10 cellular contexts compared by ENCODE assay signal in the genomic region with DNA sequence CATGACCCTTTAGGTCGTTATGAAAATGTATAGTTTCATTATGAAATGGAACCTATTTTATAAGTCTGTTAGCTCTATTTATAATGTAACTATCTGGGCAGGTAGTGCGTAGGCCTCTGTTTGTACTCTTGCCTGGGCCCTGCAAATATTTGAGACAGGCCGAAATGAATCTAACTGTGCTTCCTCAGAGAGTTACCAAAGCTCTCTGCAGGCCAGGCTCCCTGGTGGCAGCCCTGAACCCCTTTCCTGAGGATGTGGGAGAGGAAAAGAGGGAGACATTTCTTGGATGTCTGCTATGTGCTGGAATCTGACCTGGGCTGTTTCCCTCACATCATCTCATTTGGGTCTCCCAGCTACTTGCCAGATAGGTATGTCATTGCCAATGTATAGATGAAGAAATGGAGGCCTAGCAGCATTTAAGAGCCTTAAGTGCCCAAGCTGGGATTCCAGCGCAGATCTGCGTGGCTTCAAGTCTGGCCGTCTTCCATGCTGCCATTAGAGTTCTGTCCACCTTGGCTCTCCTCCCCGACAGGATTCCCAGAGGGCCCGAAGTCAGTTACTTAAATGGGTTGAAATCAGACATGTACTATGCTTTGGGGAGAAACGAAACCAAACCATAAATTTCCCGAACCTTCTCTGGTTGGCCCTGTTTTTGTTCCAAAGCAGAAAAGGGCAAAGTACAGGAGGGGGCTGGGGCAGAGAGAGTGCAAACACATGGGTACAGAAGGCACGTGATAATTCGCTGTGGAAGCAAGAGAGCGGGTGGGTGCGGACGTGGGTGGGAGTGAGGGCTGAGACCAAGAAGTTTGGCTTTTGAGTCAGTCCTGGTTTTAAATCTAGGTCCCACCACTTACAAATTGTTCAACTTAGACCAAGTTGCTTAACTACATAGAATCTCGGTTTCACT. TPM values are rescaled to one million over a fixed set of nuclear protein-coding genes. Genes with fewer than 3 reads are reported as not detected.
DNase-seq lines count a peak whose midpoint lies in the region; ATAC-seq and TF ChIP-seq lines count a peak whose summit lies in the region.
"Had no signal": no experiment of that assay in that cellular context is flagged by ENCODE, and none has a peak within 500 bp of the region (broad histone marks: within the 10 kb centered on the region; RNA-seq: fewer than 3 reads in every experiment).

No MANE protein-coding gene starts in this region.

- H3F3A ChIP-seq in GM23338 (replicated peaks; ENCODE audit: low read depth): no peaks in the 10 kb centered on the region

- no peak overlapping the region for H3K4me3 Mint-ChIP-seq in GM23338

- no peaks in the 10 kb centered on the region for H3K9me2 ChIP-seq in GM23338 (ENCODE audit: insufficient read depth)

- H2AFZ ChIP-seq in GM23338: peak overlapping the region; percentile 66; the same call in 1 of the 2 replicates

- H3K27me3 Mint-ChIP-seq in GM23338 (ENCODE audit: insufficient read depth, low read depth, poor library complexity): peaks cover 3% of the 10 kb centered on the region

- H3K27ac ChIP-seq in GM23338 (ENCODE audit: low read depth) (no peak overlapping the region), mucosa of rectum (ENCODE audit: low read depth in 2 of 2, low read length in 2 of 2) (peak overlapping the region; percentile 20 to 29)

- H3K36me3 Mint-ChIP-seq in GM23338 (ENCODE audit: low read depth): no peaks in the 10 kb centered on the region

- no peaks in the 10 kb centered on the region for H3K79me2 ChIP-seq in GM23338 (replicated peaks; ENCODE audit: insufficient read depth)

- peak overlapping the region in 1 of 2 donors; percentile 15 for H3K9ac ChIP-seq in mucosa of rectum (ENCODE audit: low read depth in 1 of 2, low read length in 2 of 2)

- H4K20me1 ChIP-seq in GM23338 (replicated peaks; ENCODE audit: insufficient read depth): no peaks in the 10 kb centered on the region

- H3K4me2 ChIP-seq in GM23338: no peak overlapping the region

- peaks cover 5% of the 10 kb centered on the region; the same call in 2 of the 3 replicates for H3K4me1 Mint-ChIP-seq in GM23338

- H3K9me3 ChIP-seq in mucosa of rectum (ENCODE audit: control insufficient read depth in 2 of 2, low read length in 2 of 2): no peaks in the 10 kb centered on the region

- H3K36me3 ChIP-seq in GM23338 (ENCODE audit: insufficient read depth) (no peaks in the 10 kb centered on the region), mucosa of rectum (ENCODE audit: control insufficient read depth in 2 of 2, insufficient read depth in 2 of 2, low read length in 2 of 2) (no peaks in the 10 kb centered on the region)

- no peak for TF ChIP-seq CTCF in GM23338 (conservative IDR thresholded peaks at IDR 0.05; ENCODE audit: low read depth in 2 of 2)

- H3K4me3 ChIP-seq in GM23338 (no peak overlapping the region), mucosa of rectum (ENCODE audit: low read length in 2 of 2) (no peak overlapping the region)

- H3K9me3 Mint-ChIP-seq in GM23338: no peaks in the 10 kb centered on the region

- no peak for ATAC-seq in GM23338
- ATAC-seq in GM18867 (IDR thresholded peaks at IDR 0.05; ENCODE audit: unreplicated experiment): no peak
- ATAC-seq in HG02623 (IDR thresholded peaks at IDR 0.05; ENCODE audit: unreplicated experiment): no peak
- ATAC-seq: HCT116, SK-N-SH treated with all-trans-retinoic acid at 6 μM for 48 hours had no signal

- DNase-seq in GM23338 (ENCODE audit: low spot score) (no peak), NCI-H1930 (lab: John Stamatoyannopoulos, UW) (no peak), COR-L47 (lab: John Stamatoyannopoulos, UW) (no peak)
- peak; percentile 61 for DNase-seq in activated T-cell treated with anti-CD3 and anti-CD28 coated beads, Interleukin-2, amount 50 U/mL, for 1 hour
- peak; percentile 90 for DNase-seq in stimulated activated naive CD4-positive, alpha-beta T cell treated with Interleukin-2 at 50 U/mL for 16 hours (lab: John Stamatoyannopoulos, UW)

- H3K4me1 ChIP-seq in GM23338 (ENCODE audit: insufficient read depth) (peaks cover 4% of the 10 kb centered on the region; the same call in 1 of the 2 replicates), mucosa of rectum (ENCODE audit: control insufficient read depth in 2 of 2, insufficient read depth in 2 of 2, low read length in 2 of 2) (peaks cover 3 to 7% of the 10 kb centered on the region in 2 donors)

- no peak overlapping the region for H3K27ac Mint-ChIP-seq in GM23338

- H3K27me3 ChIP-seq in GM23338 (ENCODE audit: insufficient read depth) (no peaks in the 10 kb centered on the region), mucosa of rectum (ENCODE audit: control insufficient read depth in 2 of 2, insufficient read depth in 2 of 2, low read length in 2 of 2) (no peaks in the 10 kb centered on the region)

TF ChIP-seq in GM23338, 12 proteins besides CTCF, POLR2A, EP300 and RAD21 (continues in another document):
- TF ChIP-seq NANOG (IDR thresholded peaks at IDR 0.05; ENCODE audit: borderline replicate concordance): no peak
- TF ChIP-seq STAT1 (IDR thresholded peaks at IDR 0.05; ENCODE audit: unreplicated experiment): no peak
- TF ChIP-seq, protein P1, sequence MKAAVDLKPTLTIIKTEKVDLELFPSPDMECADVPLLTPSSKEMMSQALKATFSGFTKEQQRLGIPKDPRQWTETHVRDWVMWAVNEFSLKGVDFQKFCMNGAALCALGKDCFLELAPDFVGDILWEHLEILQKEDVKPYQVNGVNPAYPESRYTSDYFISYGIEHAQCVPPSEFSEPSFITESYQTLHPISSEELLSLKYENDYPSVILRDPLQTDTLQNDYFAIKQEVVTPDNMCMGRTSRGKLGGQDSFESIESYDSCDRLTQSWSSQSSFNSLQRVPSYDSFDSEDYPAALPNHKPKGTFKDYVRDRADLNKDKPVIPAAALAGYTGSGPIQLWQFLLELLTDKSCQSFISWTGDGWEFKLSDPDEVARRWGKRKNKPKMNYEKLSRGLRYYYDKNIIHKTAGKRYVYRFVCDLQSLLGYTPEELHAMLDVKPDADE (IDR thresholded peaks at IDR 0.05): no peak
- no peak for TF ChIP-seq ZNF114 (CRISPR knock-in tag; IDR thresholded peaks at IDR 0.05)
- TF ChIP-seq, protein P2, sequence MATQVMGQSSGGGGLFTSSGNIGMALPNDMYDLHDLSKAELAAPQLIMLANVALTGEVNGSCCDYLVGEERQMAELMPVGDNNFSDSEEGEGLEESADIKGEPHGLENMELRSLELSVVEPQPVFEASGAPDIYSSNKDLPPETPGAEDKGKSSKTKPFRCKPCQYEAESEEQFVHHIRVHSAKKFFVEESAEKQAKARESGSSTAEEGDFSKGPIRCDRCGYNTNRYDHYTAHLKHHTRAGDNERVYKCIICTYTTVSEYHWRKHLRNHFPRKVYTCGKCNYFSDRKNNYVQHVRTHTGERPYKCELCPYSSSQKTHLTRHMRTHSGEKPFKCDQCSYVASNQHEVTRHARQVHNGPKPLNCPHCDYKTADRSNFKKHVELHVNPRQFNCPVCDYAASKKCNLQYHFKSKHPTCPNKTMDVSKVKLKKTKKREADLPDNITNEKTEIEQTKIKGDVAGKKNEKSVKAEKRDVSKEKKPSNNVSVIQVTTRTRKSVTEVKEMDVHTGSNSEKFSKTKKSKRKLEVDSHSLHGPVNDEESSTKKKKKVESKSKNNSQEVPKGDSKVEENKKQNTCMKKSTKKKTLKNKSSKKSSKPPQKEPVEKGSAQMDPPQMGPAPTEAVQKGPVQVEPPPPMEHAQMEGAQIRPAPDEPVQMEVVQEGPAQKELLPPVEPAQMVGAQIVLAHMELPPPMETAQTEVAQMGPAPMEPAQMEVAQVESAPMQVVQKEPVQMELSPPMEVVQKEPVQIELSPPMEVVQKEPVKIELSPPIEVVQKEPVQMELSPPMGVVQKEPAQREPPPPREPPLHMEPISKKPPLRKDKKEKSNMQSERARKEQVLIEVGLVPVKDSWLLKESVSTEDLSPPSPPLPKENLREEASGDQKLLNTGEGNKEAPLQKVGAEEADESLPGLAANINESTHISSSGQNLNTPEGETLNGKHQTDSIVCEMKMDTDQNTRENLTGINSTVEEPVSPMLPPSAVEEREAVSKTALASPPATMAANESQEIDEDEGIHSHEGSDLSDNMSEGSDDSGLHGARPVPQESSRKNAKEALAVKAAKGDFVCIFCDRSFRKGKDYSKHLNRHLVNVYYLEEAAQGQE (IDR thresholded peaks at IDR 0.05; ENCODE audit: unreplicated experiment): no peak
- no peak for TF ChIP-seq POLR2AphosphoS5 (IDR thresholded peaks at IDR 0.05; ENCODE audit: low read depth)
- no peak for TF ChIP-seq EZH2 (IDR thresholded peaks at IDR 0.05; ENCODE audit: low read depth, unreplicated experiment)
- no peak for TF ChIP-seq EZH2phosphoT487 (IDR thresholded peaks at IDR 0.05; ENCODE audit: unreplicated experiment)

RNA-seq across cellular contexts. Expression of gene CCR7, which starts 33.0 kb away (rescaled TPM):
- 0.59 TPM in 1 of 2 replicates, not detected in the other for total RNA-seq in GM23338 (2014; rRNA removed; shearing (Covaris generic))
- polyA plus RNA-seq in GM23338 (2016; fragmentation: Nextera tagmentation; extraction: Ambion mirVana): 0.37 and 0.75 TPM in 2 replicates

RNA-seq across cellular contexts. Expression of gene SMARCE1, which starts 49.3 kb away (rescaled TPM):
- total RNA-seq in GM23338 (2014; rRNA removed; shearing (Covaris generic)): 77.6 and 101 TPM in 2 replicates
- 230 and 258 TPM in 2 replicates for polyA plus RNA-seq in GM23338 (2016; fragmentation: Nextera tagmentation; extraction: Ambion mirVana)

Comparison
In these comparisons a context has a peak if more than half of its experiments do, and no peak if none do; other contexts are left out.
1. DNase-seq: peak in activated T-cell treated with anti-CD3 and anti-CD28 coated beads, Interleukin-2, amount 50 U/mL, for 1 hour (single experiment) and stimulated activated naive CD4-positive, alpha-beta T cell treated with Interleukin-2 at 50 U/mL for 16 hours (single experiment); none in GM23338 (single experiment), NCI-H1930 (0 of 2) and COR-L47 (single experiment).